In the genomic region with DNA sequence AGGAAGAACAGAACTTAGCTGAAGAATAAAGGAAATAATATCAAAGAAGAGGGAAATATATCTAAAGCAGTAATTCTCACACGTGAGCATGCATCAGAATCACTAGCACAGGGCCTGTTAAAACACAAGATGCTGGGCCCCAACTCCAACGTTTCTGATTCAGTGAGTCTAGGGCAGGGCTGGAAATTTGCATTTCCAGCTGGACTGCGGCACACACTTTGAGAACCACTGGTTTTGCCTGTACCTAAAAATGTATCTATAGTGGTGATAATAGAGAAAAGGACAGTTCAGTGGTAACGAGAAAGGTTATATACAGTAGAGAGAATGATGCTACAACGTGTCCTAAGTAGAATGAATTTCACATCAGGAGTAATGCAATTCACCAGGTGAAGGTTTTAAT, we compare ENCODE assay signal across 2 cellular contexts.
A peak's percentile ranks its signal among the peaks of the same experiment; 100 is the strongest.
TF ChIP-seq lines count a peak whose summit lies in the region.

No MANE protein-coding gene starts in this region.

TF ChIP-seq in HEK293, 187 proteins besides CTCF, POLR2A, EP300 and RAD21:
- TF ChIP-seq ZNF76 (tag by site-specific recombination; IDR thresholded peaks at IDR 0.05; ENCODE audit: borderline replicate concordance, low read depth): no peak
- TF ChIP-seq ZNF10 (tag by site-specific recombination; IDR thresholded peaks at IDR 0.05): 0 out of 2 replicates have a peak, but pooled peaks have one; percentile 16

TF ChIP-seq in GM12878, 131 proteins besides CTCF, POLR2A, EP300 and RAD21:
- TF ChIP-seq, protein P1, sequence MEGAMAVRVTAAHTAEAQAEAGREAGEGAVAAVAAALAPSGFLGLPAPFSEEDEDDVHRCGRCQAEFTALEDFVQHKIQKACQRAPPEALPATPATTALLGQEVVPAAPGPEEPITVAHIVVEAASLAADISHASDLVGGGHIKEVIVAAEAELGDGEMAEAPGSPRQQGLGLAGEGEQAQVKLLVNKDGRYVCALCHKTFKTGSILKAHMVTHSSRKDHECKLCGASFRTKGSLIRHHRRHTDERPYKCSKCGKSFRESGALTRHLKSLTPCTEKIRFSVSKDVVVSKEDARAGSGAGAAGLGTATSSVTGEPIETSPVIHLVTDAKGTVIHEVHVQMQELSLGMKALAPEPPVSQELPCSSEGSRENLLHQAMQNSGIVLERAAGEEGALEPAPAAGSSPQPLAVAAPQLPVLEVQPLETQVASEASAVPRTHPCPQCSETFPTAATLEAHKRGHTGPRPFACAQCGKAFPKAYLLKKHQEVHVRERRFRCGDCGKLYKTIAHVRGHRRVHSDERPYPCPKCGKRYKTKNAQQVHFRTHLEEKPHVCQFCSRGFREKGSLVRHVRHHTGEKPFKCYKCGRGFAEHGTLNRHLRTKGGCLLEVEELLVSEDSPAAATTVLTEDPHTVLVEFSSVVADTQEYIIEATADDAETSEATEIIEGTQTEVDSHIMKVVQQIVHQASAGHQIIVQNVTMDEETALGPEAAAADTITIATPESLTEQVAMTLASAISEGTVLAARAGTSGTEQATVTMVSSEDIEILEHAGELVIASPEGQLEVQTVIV (IDR thresholded peaks at IDR 0.05; ENCODE audit: borderline replicate concordance, partially characterized antibody): no peak
- TF ChIP-seq, protein P2, sequence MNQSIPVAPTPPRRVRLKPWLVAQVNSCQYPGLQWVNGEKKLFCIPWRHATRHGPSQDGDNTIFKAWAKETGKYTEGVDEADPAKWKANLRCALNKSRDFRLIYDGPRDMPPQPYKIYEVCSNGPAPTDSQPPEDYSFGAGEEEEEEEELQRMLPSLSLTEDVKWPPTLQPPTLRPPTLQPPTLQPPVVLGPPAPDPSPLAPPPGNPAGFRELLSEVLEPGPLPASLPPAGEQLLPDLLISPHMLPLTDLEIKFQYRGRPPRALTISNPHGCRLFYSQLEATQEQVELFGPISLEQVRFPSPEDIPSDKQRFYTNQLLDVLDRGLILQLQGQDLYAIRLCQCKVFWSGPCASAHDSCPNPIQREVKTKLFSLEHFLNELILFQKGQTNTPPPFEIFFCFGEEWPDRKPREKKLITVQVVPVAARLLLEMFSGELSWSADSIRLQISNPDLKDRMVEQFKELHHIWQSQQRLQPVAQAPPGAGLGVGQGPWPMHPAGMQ (IDR thresholded peaks at IDR 0.05; ENCODE audit: borderline replicate concordance): no peak
- TF ChIP-seq RUNX3 (IDR thresholded peaks at IDR 0.05; ENCODE audit: low read length): no peak
- TF ChIP-seq, protein P3, sequence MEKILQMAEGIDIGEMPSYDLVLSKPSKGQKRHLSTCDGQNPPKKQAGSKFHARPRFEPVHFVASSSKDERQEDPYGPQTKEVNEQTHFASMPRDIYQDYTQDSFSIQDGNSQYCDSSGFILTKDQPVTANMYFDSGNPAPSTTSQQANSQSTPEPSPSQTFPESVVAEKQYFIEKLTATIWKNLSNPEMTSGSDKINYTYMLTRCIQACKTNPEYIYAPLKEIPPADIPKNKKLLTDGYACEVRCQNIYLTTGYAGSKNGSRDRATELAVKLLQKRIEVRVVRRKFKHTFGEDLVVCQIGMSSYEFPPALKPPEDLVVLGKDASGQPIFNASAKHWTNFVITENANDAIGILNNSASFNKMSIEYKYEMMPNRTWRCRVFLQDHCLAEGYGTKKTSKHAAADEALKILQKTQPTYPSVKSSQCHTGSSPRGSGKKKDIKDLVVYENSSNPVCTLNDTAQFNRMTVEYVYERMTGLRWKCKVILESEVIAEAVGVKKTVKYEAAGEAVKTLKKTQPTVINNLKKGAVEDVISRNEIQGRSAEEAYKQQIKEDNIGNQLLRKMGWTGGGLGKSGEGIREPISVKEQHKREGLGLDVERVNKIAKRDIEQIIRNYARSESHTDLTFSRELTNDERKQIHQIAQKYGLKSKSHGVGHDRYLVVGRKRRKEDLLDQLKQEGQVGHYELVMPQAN (conservative IDR thresholded peaks at IDR 0.05): no peak
- peak; percentile 84; the same call in 2 of the 3 replicates for TF ChIP-seq POU2F2 (IDR thresholded peaks at IDR 0.05; ENCODE audit: borderline replicate concordance, low read depth, low read length)
- TF ChIP-seq TCF3 (IDR thresholded peaks at IDR 0.05; ENCODE audit: borderline replicate concordance, insufficient read depth, low read depth, low read length): no peak
- no peak for TF ChIP-seq RFX5 (IDR thresholded peaks at IDR 0.05; ENCODE audit: low read depth, low read length)
- no peak for TF ChIP-seq NFIC (IDR thresholded peaks at IDR 0.05; ENCODE audit: low read depth, low read length)
TF ChIP-seq in GM12878: peak in this region for 1.
